ENCODE assay signal across 2 cellular contexts in genomic region chr1:2518528-2518927, GRCh38.
TF ChIP-seq lines count a peak whose summit lies in the region.

No MANE protein-coding gene starts in this region.

TF ChIP-seq in HepG2, 621 proteins besides CTCF, POLR2A, EP300 and RAD21:
- TF ChIP-seq SP140L (CRISPR knock-in tag; IDR thresholded peaks at IDR 0.05; ENCODE audit: borderline replicate concordance) = no peak
- TF ChIP-seq CBFB (CRISPR knock-in tag; IDR thresholded peaks at IDR 0.05) = no peak
- no peak for TF ChIP-seq SATB2 (CRISPR knock-in tag; IDR thresholded peaks at IDR 0.05)
- TF ChIP-seq RFX3 (CRISPR knock-in tag; IDR thresholded peaks at IDR 0.05) = no peak
- TF ChIP-seq RBFOX2 (IDR thresholded peaks at IDR 0.05; ENCODE audit: low read depth, low read length) = peak; percentile 48; the same call in 1 of the 2 replicates
- no peak for TF ChIP-seq SIX1 (CRISPR knock-in tag; IDR thresholded peaks at IDR 0.05; ENCODE audit: borderline replicate concordance)
- no peak for TF ChIP-seq LBX2 (CRISPR knock-in tag; IDR thresholded peaks at IDR 0.05; ENCODE audit: borderline replicate concordance)
- no peak for TF ChIP-seq SMARCE1 (IDR thresholded peaks at IDR 0.05; ENCODE audit: borderline replicate concordance)
- TF ChIP-seq ZBTB7A (CRISPR knock-in tag; IDR thresholded peaks at IDR 0.05) = no peak
- no peak for TF ChIP-seq MZF1 (CRISPR knock-in tag; IDR thresholded peaks at IDR 0.05; ENCODE audit: borderline replicate concordance)
- TF ChIP-seq ZNF678 (CRISPR knock-in tag; IDR thresholded peaks at IDR 0.05) = no peak
- TF ChIP-seq, protein P1, sequence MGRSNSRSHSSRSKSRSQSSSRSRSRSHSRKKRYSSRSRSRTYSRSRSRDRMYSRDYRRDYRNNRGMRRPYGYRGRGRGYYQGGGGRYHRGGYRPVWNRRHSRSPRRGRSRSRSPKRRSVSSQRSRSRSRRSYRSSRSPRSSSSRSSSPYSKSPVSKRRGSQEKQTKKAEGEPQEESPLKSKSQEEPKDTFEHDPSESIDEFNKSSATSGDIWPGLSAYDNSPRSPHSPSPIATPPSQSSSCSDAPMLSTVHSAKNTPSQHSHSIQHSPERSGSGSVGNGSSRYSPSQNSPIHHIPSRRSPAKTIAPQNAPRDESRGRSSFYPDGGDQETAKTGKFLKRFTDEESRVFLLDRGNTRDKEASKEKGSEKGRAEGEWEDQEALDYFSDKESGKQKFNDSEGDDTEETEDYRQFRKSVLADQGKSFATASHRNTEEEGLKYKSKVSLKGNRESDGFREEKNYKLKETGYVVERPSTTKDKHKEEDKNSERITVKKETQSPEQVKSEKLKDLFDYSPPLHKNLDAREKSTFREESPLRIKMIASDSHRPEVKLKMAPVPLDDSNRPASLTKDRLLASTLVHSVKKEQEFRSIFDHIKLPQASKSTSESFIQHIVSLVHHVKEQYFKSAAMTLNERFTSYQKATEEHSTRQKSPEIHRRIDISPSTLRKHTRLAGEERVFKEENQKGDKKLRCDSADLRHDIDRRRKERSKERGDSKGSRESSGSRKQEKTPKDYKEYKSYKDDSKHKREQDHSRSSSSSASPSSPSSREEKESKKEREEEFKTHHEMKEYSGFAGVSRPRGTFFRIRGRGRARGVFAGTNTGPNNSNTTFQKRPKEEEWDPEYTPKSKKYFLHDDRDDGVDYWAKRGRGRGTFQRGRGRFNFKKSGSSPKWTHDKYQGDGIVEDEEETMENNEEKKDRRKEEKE (IDR thresholded peaks at IDR 0.05) = no peak
- TF ChIP-seq RBM22 (optimal IDR thresholded peaks at IDR 0.05; ENCODE audit: low read length) = peak; percentile 27
- TF ChIP-seq ZNF263 (CRISPR knock-in tag; IDR thresholded peaks at IDR 0.05) = no peak
- no peak for TF ChIP-seq GATAD1 (CRISPR knock-in tag; IDR thresholded peaks at IDR 0.05)
- no peak for TF ChIP-seq ZBTB34 (CRISPR knock-in tag; IDR thresholded peaks at IDR 0.05)
- no peak for TF ChIP-seq GTF2F1 (IDR thresholded peaks at IDR 0.05; ENCODE audit: low read length)
- TF ChIP-seq, protein P2, sequence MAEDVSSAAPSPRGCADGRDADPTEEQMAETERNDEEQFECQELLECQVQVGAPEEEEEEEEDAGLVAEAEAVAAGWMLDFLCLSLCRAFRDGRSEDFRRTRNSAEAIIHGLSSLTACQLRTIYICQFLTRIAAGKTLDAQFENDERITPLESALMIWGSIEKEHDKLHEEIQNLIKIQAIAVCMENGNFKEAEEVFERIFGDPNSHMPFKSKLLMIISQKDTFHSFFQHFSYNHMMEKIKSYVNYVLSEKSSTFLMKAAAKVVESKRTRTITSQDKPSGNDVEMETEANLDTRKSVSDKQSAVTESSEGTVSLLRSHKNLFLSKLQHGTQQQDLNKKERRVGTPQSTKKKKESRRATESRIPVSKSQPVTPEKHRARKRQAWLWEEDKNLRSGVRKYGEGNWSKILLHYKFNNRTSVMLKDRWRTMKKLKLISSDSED (CRISPR knock-in tag; IDR thresholded peaks at IDR 0.05) = no peak
- no peak for TF ChIP-seq ZNF552 (CRISPR knock-in tag; IDR thresholded peaks at IDR 0.05; ENCODE audit: borderline replicate concordance)
- TF ChIP-seq AGO2 (optimal IDR thresholded peaks at IDR 0.05; ENCODE audit: low read depth, low read length) = peak; percentile 64
- no peak for TF ChIP-seq MYNN (CRISPR knock-in tag; IDR thresholded peaks at IDR 0.05; ENCODE audit: low read depth)

TF ChIP-seq in K562, 482 proteins besides CTCF, POLR2A, EP300 and RAD21:
- TF ChIP-seq ELF2 (CRISPR knock-in tag; IDR thresholded peaks at IDR 0.05) (no peak), CGGBP1 (CRISPR knock-in tag; IDR thresholded peaks at IDR 0.05) (no peak), HDAC6 (IDR thresholded peaks at IDR 0.05; ENCODE audit: low read depth, low read length) (no peak), POLR2G (IDR thresholded peaks at IDR 0.05; ENCODE audit: low read depth, low read length) (peak; percentile 56), RBFOX2 (IDR thresholded peaks at IDR 0.05; ENCODE audit: low read depth, low read length) (peak; percentile 57), POLR3A (IDR thresholded peaks at IDR 0.05; ENCODE audit: borderline replicate concordance, extremely low read depth, insufficient read depth, insufficient read length) (no peak), CTBP1 (IDR thresholded peaks at IDR 0.05; ENCODE audit: borderline replicate concordance) (no peak), RFX7 (CRISPR knock-in tag; IDR thresholded peaks at IDR 0.05) (no peak), RBM22 (IDR thresholded peaks at IDR 0.05; ENCODE audit: low read depth, low read length, poor library complexity, severe bottlenecking) (peak; percentile 4), PTBP1 (IDR thresholded peaks at IDR 0.05; ENCODE audit: low read depth, low read length) (no peak), ETS2 (tag; IDR thresholded peaks at IDR 0.05; ENCODE audit: borderline replicate concordance, poor library complexity, severe bottlenecking) (no peak), TEAD4 (IDR thresholded peaks at IDR 0.05; ENCODE audit: low read length) (no peak), TEAD4 (CRISPR knock-in tag; IDR thresholded peaks at IDR 0.05; ENCODE audit: borderline replicate concordance) (no peak)
TF ChIP-seq in K562: peak in this region for 3.
